Comparison of ENCODE assay signal across 20 cellular contexts in the genomic region with DNA sequence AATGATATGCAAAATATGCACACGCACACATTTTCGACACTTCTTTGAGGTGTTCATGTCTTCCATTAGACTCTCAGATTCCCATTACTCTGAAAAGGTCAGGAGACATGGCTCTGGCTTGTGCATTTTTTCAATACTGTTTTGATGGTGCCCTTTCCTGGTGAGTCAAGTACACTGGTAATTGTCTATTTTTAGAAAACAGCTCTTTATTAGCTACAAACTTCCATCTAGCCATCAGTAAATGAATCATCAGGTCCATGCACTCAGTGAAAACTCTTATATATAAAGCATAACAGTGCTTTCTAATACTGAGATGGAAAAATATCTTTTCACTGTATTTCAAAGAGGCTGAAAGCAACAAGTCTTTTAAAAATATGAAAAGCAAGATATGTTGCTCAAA.
A peak's percentile ranks its signal among the peaks of the same experiment; 100 is the strongest.
DNase-seq lines count a peak whose midpoint lies in the region; FAIRE-seq and TF ChIP-seq lines count a peak whose summit lies in the region.
"Had no signal": no experiment of that assay in that cellular context is flagged by ENCODE, and none has a peak within 500 bp of the region (broad histone marks: within the 10 kb centered on the region; RNA-seq: fewer than 3 reads in every experiment).

No MANE protein-coding gene starts in this region.

- H3K27me3 Mint-ChIP-seq in CD8-positive, alpha-beta memory T cell = peaks cover 13 to 43% of the 10 kb centered on the region in 2 donors
- peaks cover 2% of the 10 kb centered on the region for H3K27me3 Mint-ChIP-seq in activated T-helper 1 cell treated with anti-CD3 and anti-CD28 coated beads, Interleukin-12 subunit alpha, Interleukin-12 subunit beta, Interleukin-2, Interleukin-4 antibody, amounts not matched to agents 30 ng/mL and 10 ng/mL and 1 ng/mL, durations not matched to agents 14 hours and 24 hours and 36 hours (ENCODE audit: insufficient read depth)

- H3K27ac Mint-ChIP-seq in CD8-positive, alpha-beta memory T cell = no peak overlapping the region
- H3K27ac Mint-ChIP-seq in activated T-helper 1 cell treated with anti-CD3 and anti-CD28 coated beads, Interleukin-12 subunit alpha, Interleukin-12 subunit beta, Interleukin-2, Interleukin-4 antibody, amounts not matched to agents 30 ng/mL and 10 ng/mL and 1 ng/mL, durations not matched to agents 14 hours and 24 hours and 36 hours = no peak overlapping the region
- H3K27ac Mint-ChIP-seq: CD4-positive, alpha-beta T cell; H9 had no signal

- in situ Hi-C loops in GM23248 (cut with MboI) = loop anchor here (25.0 kb wide), 1 partner anchor 111 kb away; no protein-coding TSS in a partner anchor

- POLR2A ChIA-PET in CD8-positive, alpha-beta memory T cell (lab: Charles Lee) = no interaction called here

- H4K20me1 ChIP-seq in GM23248 (ENCODE audit: insufficient read depth) (no peaks in the 10 kb centered on the region), osteoblast (ENCODE audit: insufficient read depth, low read length) (no peaks in the 10 kb centered on the region)

- H3K9me3 ChIP-seq in GM23248 (ENCODE audit: low read depth) = no peaks in the 10 kb centered on the region
- no peaks in the 10 kb centered on the region for H3K9me3 ChIP-seq in osteoblast (ENCODE audit: low read depth, low read length)
- H3K9me3 ChIP-seq in CD8-positive, alpha-beta memory T cell (ENCODE audit: low read length) = no peaks in the 10 kb centered on the region
- H3K9me3 ChIP-seq: BE2C had no signal

- intact Hi-C loops in activated T-helper 1 cell treated with anti-CD3 and anti-CD28 coated beads, Interleukin-12 subunit alpha, Interleukin-12 subunit beta, Interleukin-2, Interleukin-4 antibody, amounts not matched to agents 30 ng/mL and 10 ng/mL and 1 ng/mL, durations not matched to agents 14 hours and 24 hours and 36 hours (cut with micrococcal nuclease) = no loop called here

- H3K4me3 Mint-ChIP-seq in CD8-positive, alpha-beta memory T cell = no peak overlapping the region
- H3K4me3 Mint-ChIP-seq in activated T-helper 1 cell treated with anti-CD3 and anti-CD28 coated beads, Interleukin-12 subunit alpha, Interleukin-12 subunit beta, Interleukin-2, Interleukin-4 antibody, amounts not matched to agents 30 ng/mL and 10 ng/mL and 1 ng/mL, durations not matched to agents 14 hours and 24 hours and 36 hours = no peak overlapping the region
- H3K4me3 Mint-ChIP-seq: CD4-positive, alpha-beta T cell; H9; IgD-negative memory B cell had no signal

- H3K4me1 Mint-ChIP-seq in CD8-positive, alpha-beta memory T cell = no peaks in the 10 kb centered on the region
- H3K4me1 Mint-ChIP-seq in activated T-helper 1 cell treated with anti-CD3 and anti-CD28 coated beads, Interleukin-12 subunit alpha, Interleukin-12 subunit beta, Interleukin-2, Interleukin-4 antibody, amounts not matched to agents 30 ng/mL and 10 ng/mL and 1 ng/mL, durations not matched to agents 14 hours and 24 hours and 36 hours (ENCODE audit: low read depth) = no peaks in the 10 kb centered on the region

- TF ChIP-seq CTCF in bronchial epithelial cell (IDR thresholded peaks at IDR 0.05; ENCODE audit: insufficient read depth, low read length, severe bottlenecking) (no peak), foreskin fibroblast (IDR thresholded peaks at IDR 0.05; ENCODE audit: low read depth, low read length) (no peak), osteoblast (IDR thresholded peaks at IDR 0.05; ENCODE audit: extremely low read depth, low read depth, low read length) (no peak)

- H3K4me1 ChIP-seq in GM23248 (ENCODE audit: insufficient read depth) = no peaks in the 10 kb centered on the region
- no peaks in the 10 kb centered on the region for H3K4me1 ChIP-seq in osteoblast (ENCODE audit: insufficient read depth, low read length)
- no peaks in the 10 kb centered on the region for H3K4me1 ChIP-seq in CD8-positive, alpha-beta memory T cell (ENCODE audit: insufficient read depth, low read length)
- H3K4me1 ChIP-seq: BE2C had no signal

- no peaks in the 10 kb centered on the region for H3K9me3 Mint-ChIP-seq in CD8-positive, alpha-beta memory T cell
- no peaks in the 10 kb centered on the region for H3K9me3 Mint-ChIP-seq in activated T-helper 1 cell treated with anti-CD3 and anti-CD28 coated beads, Interleukin-12 subunit alpha, Interleukin-12 subunit beta, Interleukin-2, Interleukin-4 antibody, amounts not matched to agents 30 ng/mL and 10 ng/mL and 1 ng/mL, durations not matched to agents 14 hours and 24 hours and 36 hours
- H3K9me3 Mint-ChIP-seq: H9 had no signal

- no peak overlapping the region for H3K9ac ChIP-seq in GM23248

- H3K4me2 ChIP-seq in GM23248 (ENCODE audit: unreplicated experiment) (no peak overlapping the region), osteoblast (ENCODE audit: insufficient read depth, low read length) (no peak overlapping the region)

- no peaks in the 10 kb centered on the region for H3K36me3 Mint-ChIP-seq in CD8-positive, alpha-beta memory T cell
- H3K36me3 Mint-ChIP-seq in activated T-helper 1 cell treated with anti-CD3 and anti-CD28 coated beads, Interleukin-12 subunit alpha, Interleukin-12 subunit beta, Interleukin-2, Interleukin-4 antibody, amounts not matched to agents 30 ng/mL and 10 ng/mL and 1 ng/mL, durations not matched to agents 14 hours and 24 hours and 36 hours (ENCODE audit: low read depth) = no peaks in the 10 kb centered on the region

- 51 to 77% methylated on average over 2 of the region's 2 CpGs for WGBS in GM23248 (ENCODE audit: low coverage in 1 of 2, low lambda C conversion rate in 2 of 2, missing lambda C conversion rate in 2 of 2), 2 experiments

- H3F3A ChIP-seq in GM23248 (ENCODE audit: insufficient read depth) = no peaks in the 10 kb centered on the region

- H3K27ac ChIP-seq in GM23248 (no peak overlapping the region), osteoblast (ENCODE audit: low read depth, low read length) (no peak overlapping the region)
- H3K27ac ChIP-seq in CD8-positive, alpha-beta memory T cell (ENCODE audit: low read depth, low read length) = no peak overlapping the region

- H3K79me2 ChIP-seq in GM23248 (ENCODE audit: insufficient read depth) (no peaks in the 10 kb centered on the region), osteoblast (ENCODE audit: insufficient read depth, low read length) (no peaks in the 10 kb centered on the region)

- no peaks in the 10 kb centered on the region for H3K9me2 ChIP-seq in GM23248 (ENCODE audit: insufficient read depth)

- DNase-seq in GM23248 = peak; percentile 15
- DNase-seq in bronchial epithelial cell (ENCODE audit: low read depth) = peak; percentile 28
- peak; percentile 10 to 26 for DNase-seq in foreskin fibroblast
- DNase-seq in osteoblast (ENCODE audit: insufficient read length, low spot score, missing footprints) = peak; percentile 58
- no peak for DNase-seq in ureter (ENCODE audit: low spot score)
- no peak for DNase-seq in CD8-positive, alpha-beta memory T cell
- no peak for DNase-seq in activated T-helper 1 cell treated with anti-CD3 and anti-CD28 coated beads, Interleukin-12 subunit alpha, Interleukin-12 subunit beta, Interleukin-2, Interleukin-4 antibody, amounts not matched to agents 30 ng/mL and 10 ng/mL and 1 ng/mL, durations not matched to agents 14 hours and 24 hours and 36 hours (ENCODE audit: low spot score)
- DNase-seq in NCI-H1092 (lab: John Stamatoyannopoulos, UW) = no peak
- DNase-seq: C1 segment of cervical spinal cord; CD4-positive, alpha-beta T cell; DMS153 had no signal

- FAIRE-seq in bronchial epithelial cell (lab: Jason Lieb, UNC) = no peak
- FAIRE-seq: A204.1, G401.6, GM12892, GM18507, H1, HepG2 had no signal

- no peak overlapping the region for H2AFZ ChIP-seq in GM23248
- no peak overlapping the region for H2AFZ ChIP-seq in osteoblast (ENCODE audit: low read length)

- CTCF ChIA-PET in CD8-positive, alpha-beta memory T cell (lab: Charles Lee) = no interaction called here

- H3K4me3 ChIP-seq in GM23248 = no peak overlapping the region
- no peak overlapping the region for H3K4me3 ChIP-seq in bronchial epithelial cell (ENCODE audit: low read depth, low read length)
- no peak overlapping the region for H3K4me3 ChIP-seq in foreskin fibroblast (ENCODE audit: low read depth in 1 of 2, low read length in 2 of 2)
- H3K4me3 ChIP-seq in osteoblast (ENCODE audit: insufficient read depth, low read length) = no peak overlapping the region
- no peak overlapping the region for H3K4me3 ChIP-seq in CD8-positive, alpha-beta memory T cell (ENCODE audit: low read length)

- H3K27me3 ChIP-seq in GM23248 (replicated peaks; ENCODE audit: insufficient read depth) = no peaks in the 10 kb centered on the region
- no peaks in the 10 kb centered on the region for H3K27me3 ChIP-seq in bronchial epithelial cell (ENCODE audit: control insufficient read depth, insufficient read depth, low read length)
- H3K27me3 ChIP-seq in osteoblast (ENCODE audit: insufficient read depth, low read length) = no peaks in the 10 kb centered on the region
- no peaks in the 10 kb centered on the region for H3K27me3 ChIP-seq in CD8-positive, alpha-beta memory T cell (ENCODE audit: insufficient read depth, low read length, poor library complexity, severe bottlenecking)
- H3K27me3 ChIP-seq: BE2C had no signal

- H3K36me3 ChIP-seq in GM23248 (ENCODE audit: low read depth) (no peaks in the 10 kb centered on the region), bronchial epithelial cell (ENCODE audit: control insufficient read depth, insufficient read depth, low read length) (no peaks in the 10 kb centered on the region), osteoblast (ENCODE audit: insufficient read depth, low read length) (no peaks in the 10 kb centered on the region)
- no peaks in the 10 kb centered on the region for H3K36me3 ChIP-seq in CD8-positive, alpha-beta memory T cell (ENCODE audit: insufficient read depth, low read length)
- H3K36me3 ChIP-seq: BE2C had no signal

Comparison
In these comparisons a context has a peak if more than half of its experiments do, and no peak if none do; other contexts are left out.
1. DNase-seq: peak in GM23248 (single experiment), bronchial epithelial cell (single experiment), foreskin fibroblast (2 of 2) and osteoblast (single experiment); none in ureter (single experiment), CD8-positive, alpha-beta memory T cell (0 of 5), activated T-helper 1 cell treated with anti-CD3 and anti-CD28 coated beads, Interleukin-12 subunit alpha, Interleukin-12 subunit beta, Interleukin-2, Interleukin-4 antibody, amounts not matched to agents 30 ng/mL and 10 ng/mL and 1 ng/mL, durations not matched to agents 14 hours and 24 hours and 36 hours (single experiment) and NCI-H1092 (single experiment).